15 cellular contexts compared by ENCODE assay signal in genomic region chr5:160477266-160477970, GRCh38. TPM values are rescaled to one million over a fixed set of nuclear protein-coding genes. Genes with fewer than 3 reads are reported as not detected.
DNase-seq lines count a peak whose midpoint lies in the region; ATAC-seq and TF ChIP-seq lines count a peak whose summit lies in the region.
"Had no signal": no experiment of that assay in that cellular context is flagged by ENCODE, and none has a peak within 500 bp of the region (broad histone marks: within the 10 kb centered on the region; RNA-seq: fewer than 3 reads in every experiment).

No MANE protein-coding gene starts in this region.

- H3K9me3 ChIP-seq in upper lobe of left lung: no peaks in the 10 kb centered on the region
- H3K9me3 ChIP-seq: thyroid gland had no signal

- peak; percentile 65 for DNase-seq in activated CD4-positive, alpha-beta T cell treated with anti-CD3 and anti-CD28 coated beads, Interleukin-2, amount 10 ng/mL, durations not matched to agents 24 days and 14 days
- DNase-seq in activated CD4-positive, alpha-beta T cell treated with anti-CD3 and anti-CD28 coated beads for 4 hours: no peak
- DNase-seq in activated CD4-positive, alpha-beta memory T cell treated with anti-CD3 and anti-CD28 coated beads, Interleukin-2, amount 10 ng/mL, durations not matched to agents 7 days and 5 days: no peak
- no peak for DNase-seq in endothelial cell (ENCODE audit: low spot score)
- DNase-seq in renal cortical epithelial cell (ENCODE audit: low read depth): peak; percentile 49
- DNase-seq in upper lobe of left lung: no peak
- DNase-seq in left cardiac atrium: no peak
- DNase-seq in mucosa of gallbladder (ENCODE audit: low spot score): no peak
- DNase-seq: amniotic stem cell, hippocampal formation, NCI-H1436 treated with DMSO at 0.1 percent for 48 hours, NCI-H748 treated with DMSO at 0.1 percent for 48 hours, SHP77, thyroid gland had no signal

- H3K4me1 ChIP-seq in upper lobe of left lung: no peaks in the 10 kb centered on the region
- H3K4me1 ChIP-seq: thyroid gland had no signal

- ATAC-seq in upper lobe of left lung (ENCODE audit: low FRiP score in 2 of 2) (no peak), left cardiac atrium (no peak)

- no peaks in the 10 kb centered on the region for H3K9me3 Mint-ChIP-seq in activated CD4-positive, alpha-beta T cell treated with anti-CD3 and anti-CD28 coated beads, Interleukin-2, amount 10 ng/mL, durations not matched to agents 24 days and 14 days
- H3K9me3 Mint-ChIP-seq in activated CD4-positive, alpha-beta memory T cell treated with anti-CD3 and anti-CD28 coated beads, Interleukin-2, amount 10 ng/mL, durations not matched to agents 7 days and 5 days: no peaks in the 10 kb centered on the region
- no peaks in the 10 kb centered on the region for H3K9me3 Mint-ChIP-seq in endothelial cell (ENCODE audit: unreplicated experiment)
- H3K9me3 Mint-ChIP-seq: IgD-negative memory B cell had no signal

- H3K27ac ChIP-seq in upper lobe of left lung: no peak overlapping the region
- H3K27ac ChIP-seq: thyroid gland had no signal

- H3K27me3 ChIP-seq in upper lobe of left lung: no peaks in the 10 kb centered on the region
- H3K27me3 ChIP-seq: thyroid gland had no signal

- WGBS in upper lobe of left lung, 2 donors: 72 to 81% methylated on average over 6 of the region's 6 CpGs

- peak overlapping the region; percentile 70 for H3K27ac Mint-ChIP-seq in activated CD4-positive, alpha-beta T cell treated with anti-CD3 and anti-CD28 coated beads, Interleukin-2, amount 10 ng/mL, durations not matched to agents 24 days and 14 days
- H3K27ac Mint-ChIP-seq in activated CD4-positive, alpha-beta memory T cell treated with anti-CD3 and anti-CD28 coated beads, Interleukin-2, amount 10 ng/mL, durations not matched to agents 7 days and 5 days: peak overlapping the region; percentile 80
- H3K27ac Mint-ChIP-seq in endothelial cell (ENCODE audit: unreplicated experiment): peak overlapping the region; percentile 70

- H3K4me1 Mint-ChIP-seq in activated CD4-positive, alpha-beta T cell treated with anti-CD3 and anti-CD28 coated beads, Interleukin-2, amount 10 ng/mL, durations not matched to agents 24 days and 14 days: peaks cover 71% of the 10 kb centered on the region
- peaks cover 85% of the 10 kb centered on the region for H3K4me1 Mint-ChIP-seq in activated CD4-positive, alpha-beta memory T cell treated with anti-CD3 and anti-CD28 coated beads, Interleukin-2, amount 10 ng/mL, durations not matched to agents 7 days and 5 days
- H3K4me1 Mint-ChIP-seq in endothelial cell (ENCODE audit: unreplicated experiment): peaks cover 37% of the 10 kb centered on the region

- TF ChIP-seq POLR2A in upper lobe of left lung (IDR thresholded peaks at IDR 0.05): no peak

- no peak overlapping the region for H3K4me3 ChIP-seq in upper lobe of left lung
- H3K4me3 ChIP-seq: thyroid gland had no signal

- TF ChIP-seq EP300 in upper lobe of left lung (IDR thresholded peaks at IDR 0.05): no peak

- H3K27me3 Mint-ChIP-seq in activated CD4-positive, alpha-beta T cell treated with anti-CD3 and anti-CD28 coated beads, Interleukin-2, amount 10 ng/mL, durations not matched to agents 24 days and 14 days: no peaks in the 10 kb centered on the region
- no peaks in the 10 kb centered on the region for H3K27me3 Mint-ChIP-seq in activated CD4-positive, alpha-beta memory T cell treated with anti-CD3 and anti-CD28 coated beads, Interleukin-2, amount 10 ng/mL, durations not matched to agents 7 days and 5 days
- peaks cover 5% of the 10 kb centered on the region for H3K27me3 Mint-ChIP-seq in endothelial cell (ENCODE audit: unreplicated experiment)
- H3K27me3 Mint-ChIP-seq: IgD-negative memory B cell had no signal

- peak overlapping the region; percentile 53 for H3K4me3 Mint-ChIP-seq in activated CD4-positive, alpha-beta T cell treated with anti-CD3 and anti-CD28 coated beads, Interleukin-2, amount 10 ng/mL, durations not matched to agents 24 days and 14 days
- peak overlapping the region; percentile 62 for H3K4me3 Mint-ChIP-seq in activated CD4-positive, alpha-beta memory T cell treated with anti-CD3 and anti-CD28 coated beads, Interleukin-2, amount 10 ng/mL, durations not matched to agents 7 days and 5 days
- H3K4me3 Mint-ChIP-seq in endothelial cell (ENCODE audit: unreplicated experiment): no peak overlapping the region

- intact Hi-C loops in activated CD4-positive, alpha-beta T cell treated with anti-CD3 and anti-CD28 coated beads, Interleukin-2, amount 10 ng/mL, durations not matched to agents 24 days and 14 days (cut with micrococcal nuclease): loop anchor here (1.0 kb wide), 1 partner anchor 9 kb away; no protein-coding TSS in a partner anchor
- intact Hi-C loops in left cardiac atrium (cut with DNase I): no loop called here

- peaks cover 78% of the 10 kb centered on the region for H3K36me3 Mint-ChIP-seq in activated CD4-positive, alpha-beta T cell treated with anti-CD3 and anti-CD28 coated beads, Interleukin-2, amount 10 ng/mL, durations not matched to agents 24 days and 14 days (ENCODE audit: low read depth)
- peaks cover 78% of the 10 kb centered on the region for H3K36me3 Mint-ChIP-seq in activated CD4-positive, alpha-beta memory T cell treated with anti-CD3 and anti-CD28 coated beads, Interleukin-2, amount 10 ng/mL, durations not matched to agents 7 days and 5 days (ENCODE audit: low read depth)
- H3K36me3 Mint-ChIP-seq in endothelial cell (ENCODE audit: low read depth, unreplicated experiment): peaks cover 5% of the 10 kb centered on the region

- no peak for TF ChIP-seq CTCF in endothelial cell (IDR thresholded peaks at IDR 0.05; ENCODE audit: unreplicated experiment)
- TF ChIP-seq CTCF in upper lobe of left lung (IDR thresholded peaks at IDR 0.05): no peak

- POLR2A ChIA-PET in activated CD4-positive, alpha-beta memory T cell treated with anti-CD3 and anti-CD28 coated beads, Interleukin-2, amount 10 ng/mL, durations not matched to agents 7 days and 5 days (lab: Charles Lee): interaction anchor here (0.7 to 10.7 kb wide), 6 partner anchors 8 to 59 kb away, joined by 3 to 135 read pairs (median 4); partner anchors contain the start of genes PTTG1 and SLU7

- CTCF ChIA-PET in activated CD4-positive, alpha-beta memory T cell treated with anti-CD3 and anti-CD28 coated beads, Interleukin-2, amount 10 ng/mL, durations not matched to agents 7 days and 5 days (lab: Charles Lee): interaction anchor here (0.6 to 1.7 kb wide), 5 partner anchors 10 to 84 kb away, joined by 3 to 5 read pairs (median 3); no protein-coding TSS in a partner anchor

- H3K36me3 ChIP-seq in upper lobe of left lung: no peaks in the 10 kb centered on the region
- H3K36me3 ChIP-seq: thyroid gland had no signal

RNA-seq across cellular contexts. Expression of gene PTTG1, which starts 55.8 kb away (rescaled TPM):
- 88.9 and 94.3 TPM in 2 replicates for total RNA-seq in activated CD4-positive, alpha-beta T cell treated with anti-CD3 and anti-CD28 coated beads, Interleukin-2, amount 10 ng/mL, durations not matched to agents 24 days and 14 days
- total RNA-seq in activated CD4-positive, alpha-beta memory T cell treated with anti-CD3 and anti-CD28 coated beads, Interleukin-2, amount 10 ng/mL, durations not matched to agents 7 days and 5 days: 100 to 1,000 TPM; 223 to 226 TPM
- total RNA-seq in endothelial cell (ENCODE audit: unreplicated experiment): 25.1 TPM
- 19.9 and 107 TPM in 2 replicates for total RNA-seq in renal cortical epithelial cell
- 10 to 100 TPM in 3 of 6 donors, 1 to 10 TPM in 3; 4.3 to 34.8 (median 9.6) TPM for total RNA-seq in upper lobe of left lung
- 1 to 10 TPM; 2.4 to 3.3 TPM for total RNA-seq in left cardiac atrium
- 3.7 TPM for total RNA-seq in mucosa of gallbladder

RNA-seq across cellular contexts. Expression of gene SLU7, which starts 58.5 kb away (rescaled TPM):
- 38.4 and 39.8 TPM in 2 replicates for total RNA-seq in activated CD4-positive, alpha-beta T cell treated with anti-CD3 and anti-CD28 coated beads, Interleukin-2, amount 10 ng/mL, durations not matched to agents 24 days and 14 days
- total RNA-seq in activated CD4-positive, alpha-beta memory T cell treated with anti-CD3 and anti-CD28 coated beads, Interleukin-2, amount 10 ng/mL, durations not matched to agents 7 days and 5 days: 10 to 100 TPM; 65.5 to 72.7 TPM
- 53.1 TPM for total RNA-seq in endothelial cell (ENCODE audit: unreplicated experiment)
- 75.5 and 111 TPM in 2 replicates for total RNA-seq in renal cortical epithelial cell
- 100 to 1,000 TPM in 2 of 6 donors, 10 to 100 TPM in 4; 26.7 to 115 (median 60.7) TPM for total RNA-seq in upper lobe of left lung
- total RNA-seq in left cardiac atrium: 10 to 100 TPM; 38.9 to 46.2 TPM
- 48.0 TPM for total RNA-seq in mucosa of gallbladder

Comparison
In these comparisons a context has a peak if more than half of its experiments do, and no peak if none do; other contexts are left out.
1. DNase-seq: peak in activated CD4-positive, alpha-beta T cell treated with anti-CD3 and anti-CD28 coated beads, Interleukin-2, amount 10 ng/mL, durations not matched to agents 24 days and 14 days (single experiment) and renal cortical epithelial cell (single experiment); none in activated CD4-positive, alpha-beta T cell treated with anti-CD3 and anti-CD28 coated beads for 4 hours (0 of 2), activated CD4-positive, alpha-beta memory T cell treated with anti-CD3 and anti-CD28 coated beads, Interleukin-2, amount 10 ng/mL, durations not matched to agents 7 days and 5 days (single experiment), endothelial cell (single experiment), upper lobe of left lung (0 of 2), left cardiac atrium (single experiment) and mucosa of gallbladder (single experiment).
2. Peak in every context shown above with its lines, with median percentiles within 50 percentile points of each other: H3K27ac Mint-ChIP-seq.